Comparison of ENCODE assay signal across 1 cellular context in genomic region chr5:139767960-139768359, GRCh38.
TF ChIP-seq lines count a peak whose summit lies in the region.

No MANE protein-coding gene starts in this region.

TF ChIP-seq in HepG2, 621 proteins besides CTCF, POLR2A, EP300 and RAD21 (continued from another document and continues in another):
- TF ChIP-seq ZNF687 (CRISPR knock-in tag; IDR thresholded peaks at IDR 0.05): peak; percentile 88
- TF ChIP-seq RFX1 (IDR thresholded peaks at IDR 0.05): no peak
- no peak for TF ChIP-seq ZBTB7A (CRISPR knock-in tag; IDR thresholded peaks at IDR 0.05)
- peak; percentile 60 for TF ChIP-seq SAP130 (CRISPR knock-in tag; IDR thresholded peaks at IDR 0.05; ENCODE audit: low read depth)
- no peak for TF ChIP-seq TRIM22 (IDR thresholded peaks at IDR 0.05)
- TF ChIP-seq FOXC1 (CRISPR knock-in tag; IDR thresholded peaks at IDR 0.05; ENCODE audit: borderline replicate concordance): no peak
- no peak for TF ChIP-seq ZNF276 (CRISPR knock-in tag; IDR thresholded peaks at IDR 0.05; ENCODE audit: low read depth)
- TF ChIP-seq ZNF296 (CRISPR knock-in tag; conservative IDR thresholded peaks at IDR 0.05): no peak
- TF ChIP-seq ZNF607 (CRISPR knock-in tag; IDR thresholded peaks at IDR 0.05; ENCODE audit: borderline replicate concordance): peak; percentile 66; the same call in 1 of the 2 replicates
- TF ChIP-seq CBX1 (IDR thresholded peaks at IDR 0.05; ENCODE audit: low read depth): no peak
- no peak for TF ChIP-seq SMC3 (IDR thresholded peaks at IDR 0.05; ENCODE audit: low read length)
- no peak for TF ChIP-seq ZNF670 (CRISPR knock-in tag; IDR thresholded peaks at IDR 0.05; ENCODE audit: borderline replicate concordance)
- TF ChIP-seq ELF3 (CRISPR knock-in tag; IDR thresholded peaks at IDR 0.05): peak; percentile 49
- no peak for TF ChIP-seq CCDC6 (CRISPR knock-in tag; IDR thresholded peaks at IDR 0.05)
- TF ChIP-seq HOXA5 (CRISPR knock-in tag; IDR thresholded peaks at IDR 0.05): no peak
- no peak for TF ChIP-seq ZBTB44 (CRISPR knock-in tag; IDR thresholded peaks at IDR 0.05)
- no peak for TF ChIP-seq ZNF75D (CRISPR knock-in tag; IDR thresholded peaks at IDR 0.05; ENCODE audit: borderline replicate concordance)
- no peak for TF ChIP-seq AHR (CRISPR knock-in tag; IDR thresholded peaks at IDR 0.05)
- no peak for TF ChIP-seq JARID2 (CRISPR knock-in tag; IDR thresholded peaks at IDR 0.05; ENCODE audit: insufficient replicate concordance)
- TF ChIP-seq MTA1 (CRISPR knock-in tag; IDR thresholded peaks at IDR 0.05; ENCODE audit: borderline replicate concordance): no peak
- TF ChIP-seq SOX5 (CRISPR knock-in tag; IDR thresholded peaks at IDR 0.05; ENCODE audit: borderline replicate concordance): peak; percentile 43; the same call in 1 of the 2 replicates
- TF ChIP-seq ZNF136 (CRISPR knock-in tag; IDR thresholded peaks at IDR 0.05; ENCODE audit: low read depth): 0 out of 2 replicates have a peak, but pooled peaks have one; percentile 33
- peak; percentile 85; the same call in 1 of the 2 replicates for TF ChIP-seq ETV5 (CRISPR knock-in tag; IDR thresholded peaks at IDR 0.05; ENCODE audit: borderline replicate concordance)
- TF ChIP-seq MYC (CRISPR knock-in tag; IDR thresholded peaks at IDR 0.05; ENCODE audit: borderline replicate concordance): peak; percentile 75
- peak; percentile 40; the same call in 1 of the 2 replicates for TF ChIP-seq HOXA3 (CRISPR knock-in tag; IDR thresholded peaks at IDR 0.05)
- TF ChIP-seq ZNF800 (CRISPR knock-in tag; IDR thresholded peaks at IDR 0.05): no peak
- no peak for TF ChIP-seq LBX2 (CRISPR knock-in tag; IDR thresholded peaks at IDR 0.05; ENCODE audit: borderline replicate concordance)
- TF ChIP-seq ESRRA (CRISPR knock-in tag; IDR thresholded peaks at IDR 0.05; ENCODE audit: low read depth): peak; percentile 96
- TF ChIP-seq ZNF572 (CRISPR knock-in tag; IDR thresholded peaks at IDR 0.05): peak; percentile 81; the same call in 1 of the 2 replicates
- TF ChIP-seq ZBTB40 (IDR thresholded peaks at IDR 0.05): no peak
- TF ChIP-seq ZBTB40 (CRISPR knock-in tag; IDR thresholded peaks at IDR 0.05): no peak
- peak; percentile 99 for TF ChIP-seq ZNF263 (CRISPR knock-in tag; IDR thresholded peaks at IDR 0.05)
- peak; percentile 66; the same call in 1 of the 2 replicates for TF ChIP-seq ZNF546 (CRISPR knock-in tag; conservative IDR thresholded peaks at IDR 0.05)
- TF ChIP-seq SNAPC2 (CRISPR knock-in tag; IDR thresholded peaks at IDR 0.05): 0 out of 2 replicates have a peak, but pooled peaks have one; percentile 70
